In the genomic region with DNA sequence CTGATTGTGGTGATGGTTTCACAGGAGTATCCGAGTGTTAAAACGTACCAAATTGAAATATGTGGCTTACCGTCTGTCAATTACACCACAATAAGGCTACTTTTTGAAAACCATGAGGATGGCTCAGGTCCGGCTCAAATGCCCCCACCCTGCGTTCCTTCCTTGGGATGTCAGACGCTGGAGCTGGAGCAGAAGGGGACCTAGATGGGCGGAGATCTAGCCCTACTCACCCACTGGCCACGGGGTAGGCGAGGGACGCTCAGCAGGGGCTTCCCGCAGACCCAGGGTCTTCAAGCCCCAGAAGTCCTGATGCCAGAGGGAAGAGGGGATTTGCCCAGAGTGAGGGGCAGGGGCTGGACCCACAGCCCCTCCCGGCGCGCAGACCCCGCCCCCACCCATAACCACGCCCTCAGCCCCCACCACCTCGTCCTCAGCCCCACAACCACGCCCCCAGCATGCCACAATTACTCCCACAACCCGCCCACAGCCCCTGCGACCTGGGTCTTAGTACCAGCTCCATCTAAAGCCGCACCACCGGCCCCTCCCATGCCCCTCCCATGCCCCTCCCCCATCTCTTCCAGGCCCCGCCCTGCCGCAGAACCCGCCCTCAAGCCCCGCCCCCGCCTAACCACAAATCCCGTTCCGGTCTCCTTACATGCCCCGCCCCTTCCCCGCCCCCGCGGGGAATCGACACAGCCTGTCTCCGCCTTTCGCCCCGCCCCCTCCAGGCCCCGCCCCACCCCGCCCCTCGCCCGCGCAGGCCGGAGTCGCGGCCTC, we compare ENCODE assay signal across 8 cellular contexts. TPM values are rescaled to one million over a fixed set of nuclear protein-coding genes. Genes with fewer than 3 reads are reported as not detected.
DNase-seq lines count a peak whose midpoint lies in the region; ATAC-seq and TF ChIP-seq lines count a peak whose summit lies in the region.

LRRC3 (plus strand) TSS at position 764 of the 777 bp plus-strand sequence. CDS start 1,135 bp downstream, outside the sequence.

- H3K36me3 ChIP-seq in adrenal gland (replicated peaks in 1 of 2): no peaks in the 10 kb centered on the region
- no peaks in the 10 kb centered on the region for H3K36me3 ChIP-seq in hepatocyte (replicated peaks; ENCODE audit: insufficient read depth, low read depth)
- peaks cover 0 to 11% (median 0%) of the 10 kb centered on the region in 4 donors for H3K36me3 ChIP-seq in sigmoid colon

- intact Hi-C loops in adrenal gland (cut with DNase I): loop anchor here in 1 of 2 donors (5.0 to 10.0 kb wide), 2 partner anchors 110 to 1797 kb away; no protein-coding TSS in a partner anchor
- intact Hi-C loops in sigmoid colon (cut with DNase I): loop anchor here (2.0 to 10.0 kb wide), 4 partner anchors 16 to 440 kb away; partner anchors contain the start of genes CFAP410 and TRAPPC10

- peaks cover 2% of the 10 kb centered on the region for H3K27me3 Mint-ChIP-seq in IgD-negative memory B cell

- H3K9me3 ChIP-seq in adrenal gland (replicated peaks in 1 of 3) (no peaks in the 10 kb centered on the region), hepatocyte (ENCODE audit: low read depth) (no peaks in the 10 kb centered on the region), sigmoid colon (peaks cover 0 to 2% (median 0%) of the 10 kb centered on the region in 4 donors)

- H3K4me2 ChIP-seq in hepatocyte: peak within 1 kb of the TSS; percentile 81

- peak; percentile 15 for DNase-seq in DMS79 treated with DMSO at 0.1 percent for 48 hours (lab: John Stamatoyannopoulos, UW)
- DNase-seq in SW480 (ENCODE audit: low spot score): peak; percentile 83
- DNase-seq in adrenal gland: peak; percentile 84 to 93 (median 90)
- DNase-seq in hepatocyte (ENCODE audit: low spot score): peak; percentile 99
- peak; percentile 95 for DNase-seq in sigmoid colon

- H3K4me3 ChIP-seq in adrenal gland: peak within 1 kb of the TSS in 3 of 4 donors; percentile 25 to 98 (median 40)
- peak within 1 kb of the TSS; percentile 95 for H3K4me3 ChIP-seq in hepatocyte
- H3K4me3 ChIP-seq in sigmoid colon: peak within 1 kb of the TSS; percentile 63 to 94 (median 86)

- TF ChIP-seq EP300 in sigmoid colon (IDR thresholded peaks at IDR 0.05): no peak

- no peaks in the 10 kb centered on the region for H3K9me2 ChIP-seq in hepatocyte (replicated peaks; ENCODE audit: insufficient read depth)

- H4K20me1 ChIP-seq in hepatocyte (ENCODE audit: insufficient read depth, poor library complexity, severe bottlenecking): no peaks in the 10 kb centered on the region

- H3K27ac Mint-ChIP-seq in IgD-negative memory B cell: no peak within 1 kb of the TSS

- H3K27me3 ChIP-seq in adrenal gland (no peaks in the 10 kb centered on the region), hepatocyte (no peaks in the 10 kb centered on the region), sigmoid colon (no peaks in the 10 kb centered on the region)

- 6 to 17% (median 10%) methylated on average over 9 to 45 of the region's 45 CpGs for WGBS in adrenal gland, 4 donors
- WGBS in hepatocyte (ENCODE audit: low lambda C conversion rate, missing lambda C conversion rate): 19% methylated on average over 13 of the region's 45 CpGs
- 7 to 10% methylated on average over 45 of the region's 45 CpGs for WGBS in sigmoid colon, 2 donors

- H3K27ac ChIP-seq in adrenal gland (peak within 1 kb of the TSS in 1 of 5 donors; percentile 43), hepatocyte (peak within 1 kb of the TSS; percentile 61), sigmoid colon (peak within 1 kb of the TSS; percentile 69 to 86 (median 74))

- peaks cover 4% of the 10 kb centered on the region for H3K79me2 ChIP-seq in hepatocyte

- TF ChIP-seq POLR2A in adrenal gland (IDR thresholded peaks at IDR 0.05): no peak
- no peak for TF ChIP-seq POLR2A in sigmoid colon (IDR thresholded peaks at IDR 0.05)

- H3K9me3 Mint-ChIP-seq in IgD-negative memory B cell: peaks cover 5 to 19% (median 9%) of the 10 kb centered on the region in 3 donors

- H3K4me1 ChIP-seq in adrenal gland (replicated peaks in 1 of 2): peaks cover 4 to 5% of the 10 kb centered on the region in 2 donors
- peaks cover 14% of the 10 kb centered on the region for H3K4me1 ChIP-seq in hepatocyte (ENCODE audit: insufficient read depth)
- H3K4me1 ChIP-seq in sigmoid colon: peaks cover 0 to 30% (median 16%) of the 10 kb centered on the region in 4 donors

- H2AFZ ChIP-seq in hepatocyte: peak within 1 kb of the TSS; percentile 63

- H3K4me3 Mint-ChIP-seq in IgD-negative memory B cell: peak within 1 kb of the TSS; percentile 62 to 76 (median 74)

- no peak for ATAC-seq in HG02973 (IDR thresholded peaks at IDR 0.05; ENCODE audit: unreplicated experiment)
- ATAC-seq in HG03378 (IDR thresholded peaks at IDR 0.05; ENCODE audit: unreplicated experiment): no peak

- H3K4me1 Mint-ChIP-seq in IgD-negative memory B cell: peaks cover 0 to 3% (median 2%) of the 10 kb centered on the region in 3 donors

- no peaks in the 10 kb centered on the region for H3K36me3 Mint-ChIP-seq in IgD-negative memory B cell

- TF ChIP-seq CTCF in adrenal gland (IDR thresholded peaks at IDR 0.05): no peak
- no peak for TF ChIP-seq CTCF in hepatocyte (IDR thresholded peaks at IDR 0.05; ENCODE audit: poor library complexity)
- TF ChIP-seq CTCF in sigmoid colon (IDR thresholded peaks at IDR 0.05): no peak

RNA-seq across cellular contexts. Expression of gene LRRC3, which starts in this region (rescaled TPM):
- polyA plus RNA-seq in IgD-negative memory B cell: 0.14 TPM
- total RNA-seq in adrenal gland: 1 to 10 TPM in 7 of 8 donors, under 1 TPM in 1; 0.97 to 3.2 (median 2.3) TPM
- polyA plus RNA-seq in adrenal gland: 1 to 10 TPM in 2 of 3 donors, under 1 TPM in 1; 0.97 to 1.9 (median 1.0) TPM
- 7.3 and 7.8 TPM in 2 replicates for total RNA-seq in hepatocyte
- 5.6 and 7.2 TPM in 2 replicates for polyA plus RNA-seq in hepatocyte
- 1 to 10 TPM; 3.9 to 7.1 (median 5.4) TPM for total RNA-seq in sigmoid colon
- polyA plus RNA-seq in sigmoid colon: 1 to 10 TPM in 1 of 3 donors, under 1 TPM in 2; under 0.01 to 2.9 (median 0.46) TPM

Comparison
In these comparisons a context has a peak if more than half of its experiments do, and no peak if none do; other contexts are left out.
1. DNase-seq: peak in every context shown above with its lines; median percentile 99 in hepatocyte; 95 in sigmoid colon; 90 in adrenal gland; 83 in SW480; 15 in DMS79 treated with DMSO at 0.1 percent for 48 hours.
2. H3K4me3 ChIP-seq: peak in every context shown above with its lines; median percentile 95 in hepatocyte; 86 in sigmoid colon; 40 in adrenal gland.